ENCODE assay signal across 11 cellular contexts in genomic region chr2:75605770-75606535, GRCh38. TPM values are rescaled to one million over a fixed set of nuclear protein-coding genes. Genes with fewer than 3 reads are reported as not detected.
DNase-seq lines count a peak whose midpoint lies in the region; ATAC-seq and TF ChIP-seq lines count a peak whose summit lies in the region.
"Had no signal": no experiment of that assay in that cellular context is flagged by ENCODE, and none has a peak within 500 bp of the region (broad histone marks: within the 10 kb centered on the region; RNA-seq: fewer than 3 reads in every experiment).

No MANE protein-coding gene starts in this region.

- no peak overlapping the region for H4K91ac ChIP-seq in H9 (ENCODE audit: insufficient read length, low read depth, low read length)

- H3K9ac ChIP-seq in H9 (ENCODE audit: extremely low read depth, insufficient read length, low read length), result no peak overlapping the region

- no peak overlapping the region for H4K5ac ChIP-seq in H9 (ENCODE audit: insufficient read length, low read depth, low read length)

- no peak overlapping the region for H2AK5ac ChIP-seq in H9 (ENCODE audit: insufficient read length, low read length)

- WGBS in H9 (ENCODE audit: extremely low coverage, insufficient read length, low lambda C conversion rate), result no CpG with 5 or more reads among the region's 6 CpGs
- 33 to 54% (median 46%) methylated on average over 6 of the region's 6 CpGs for WGBS in psoas muscle, 3 donors

- no peak overlapping the region; a peak in 1 of 7 replicates for H3K27ac Mint-ChIP-seq in H9

- H2BK12ac ChIP-seq in H9 (ENCODE audit: insufficient read length, low read depth, low read length), result no peak overlapping the region

- TF ChIP-seq CTCF in AG04449 (IDR thresholded peaks at IDR 0.05; ENCODE audit: insufficient read depth, low read length, missing control alignments), result peak; percentile 63
- TF ChIP-seq CTCF in H9 (conservative IDR thresholded peaks at IDR 0.05), result 0 out of 3 replicates have a peak, but pooled peaks have one; percentile 13
- TF ChIP-seq CTCF in astrocyte of the cerebellum (IDR thresholded peaks at IDR 0.05; ENCODE audit: low read depth, low read length, missing control alignments), result peak; percentile 52
- TF ChIP-seq CTCF in psoas muscle (IDR thresholded peaks at IDR 0.05), result no peak

- H3K79me2 ChIP-seq in H9 (ENCODE audit: insufficient read depth, low read length), result no peaks in the 10 kb centered on the region

- DNase-seq in AG04449 (ENCODE audit: low read depth, low spot score) (peak; percentile 93), H9 (no peak), astrocyte of the cerebellum (ENCODE audit: low read depth) (peak; percentile 98), kidney glomerular epithelial cell (lab: John Stamatoyannopoulos, UW) (peak; percentile 99), psoas muscle (no peak), HUDEP-2 (lab: John Stamatoyannopoulos, UW; ENCODE audit: unreplicated experiment in 76 of 76) (no peak), NCI-H2196 treated with DMSO at 0.1 percent for 48 hours (lab: John Stamatoyannopoulos, UW; ENCODE audit: unreplicated experiment) (no peak)
- no peak for DNase-seq in stimulated activated naive CD4-positive, alpha-beta T cell (lab: John Stamatoyannopoulos, UW)
- DNase-seq: NCI-H2081 treated with DMSO at 0.1 percent for 48 hours, right cardiac atrium had no signal

- no peak overlapping the region for H3K4ac ChIP-seq in H9 (ENCODE audit: low read depth, low read length)

- no peak overlapping the region for H2BK5ac ChIP-seq in H9 (ENCODE audit: insufficient read length, low read length)

- H3K36me3 ChIP-seq in psoas muscle (ENCODE audit: insufficient read depth in 1 of 2, low read depth in 1 of 2), result no peaks in the 10 kb centered on the region
- H3K36me3 ChIP-seq: thoracic aorta had no signal

- no peak overlapping the region for H4K8ac ChIP-seq in H9 (replicated peaks; ENCODE audit: insufficient read length, low read depth, low read length)

- no peak overlapping the region for H3K23ac ChIP-seq in H9 (ENCODE audit: insufficient read length, low read depth, low read length)

- H3K79me1 ChIP-seq in H9 (ENCODE audit: insufficient read depth, low read depth, low read length, poor library complexity, severe bottlenecking), result no peaks in the 10 kb centered on the region

- peaks cover 31% of the 10 kb centered on the region for H3K27me3 Mint-ChIP-seq in H9 (ENCODE audit: low read depth)

- no peak overlapping the region for H3K4me3 Mint-ChIP-seq in H9

- no peak overlapping the region for H2BK20ac ChIP-seq in H9 (ENCODE audit: low read depth, low read length, poor library complexity, severe bottlenecking)

- H2BK15ac ChIP-seq in H9 (ENCODE audit: low read depth, low read length), result no peak overlapping the region

- no peak overlapping the region for H3T11ph ChIP-seq in H9 (ENCODE audit: low read length)

- no peak for ATAC-seq in psoas muscle
- ATAC-seq: right cardiac atrium had no signal

- H3K9me3 ChIP-seq in H9 (ENCODE audit: control insufficient read depth, low read depth, low read length), result no peaks in the 10 kb centered on the region
- no peaks in the 10 kb centered on the region for H3K9me3 ChIP-seq in psoas muscle
- H3K9me3 ChIP-seq: thoracic aorta had no signal

- H3K14ac ChIP-seq in H9 (ENCODE audit: insufficient read depth, low read length), result no peak overlapping the region

- H3K18ac ChIP-seq in H9 (ENCODE audit: insufficient read length, low read depth, low read length), result no peak overlapping the region

- POLR2A ChIA-PET in AG04449 (lab: Yijun Ruan, JAX), result interaction anchor here (0.6 to 3.4 kb wide), 11 partner anchors 10 to 124 kb away, joined by 3 to 61 read pairs (median 4); partner anchors contain the start of gene EVA1A

- H3K9me3 Mint-ChIP-seq in H9, result no peaks in the 10 kb centered on the region

- H3K4me3 ChIP-seq in AG04449 (ENCODE audit: low read depth, low read length), result no peak overlapping the region
- no peak overlapping the region for H3K4me3 ChIP-seq in astrocyte of the cerebellum (ENCODE audit: low read depth, low read length)
- no peak overlapping the region for H3K4me3 ChIP-seq in psoas muscle
- H3K4me3 ChIP-seq: thoracic aorta had no signal

- H3K36me3 Mint-ChIP-seq in H9 (ENCODE audit: insufficient read depth in 1 of 3, low read depth in 3 of 3), result no peaks in the 10 kb centered on the region; a peak in 1 of 7 replicates

- no peak overlapping the region for H3K27ac ChIP-seq in H9 (ENCODE audit: insufficient read length, low read depth, low read length)
- H3K27ac ChIP-seq in psoas muscle, result no peak overlapping the region
- H3K27ac ChIP-seq: thoracic aorta had no signal

- no peaks in the 10 kb centered on the region for H3K23me2 ChIP-seq in H9 (ENCODE audit: insufficient read length, low read depth, low read length, poor library complexity, severe bottlenecking)

- intact Hi-C loops in psoas muscle (cut with DNase I), result loop anchor here (5.0 to 10.0 kb wide), 4 partner anchors 141 to 689 kb away; no protein-coding TSS in a partner anchor

- no peak overlapping the region for H2BK120ac ChIP-seq in H9 (ENCODE audit: low read depth, low read length, poor library complexity, severe bottlenecking)

- in situ Hi-C loops in astrocyte of the cerebellum (cut with HindIII; ENCODE audit: low sequenced_read_pairs), result no loop called here

- H3K4me1 Mint-ChIP-seq in H9, result peaks cover 22 to 29% of the 10 kb centered on the region in 2 experiments

- H3K4me1 ChIP-seq in H9 (ENCODE audit: insufficient read depth, low read length) (no peaks in the 10 kb centered on the region), psoas muscle (no peaks in the 10 kb centered on the region)

- H3K56ac ChIP-seq in H9 (ENCODE audit: insufficient read length, low read depth, low read length), result no peak overlapping the region

- H3K27me3 ChIP-seq in H9 (ENCODE audit: insufficient read depth, low read length) (no peaks in the 10 kb centered on the region), psoas muscle (ENCODE audit: insufficient read depth in 3 of 3, low read length in 2 of 3) (peaks cover 0 to 29% (median 1%) of the 10 kb centered on the region in 3 donors)

- CTCF ChIA-PET in AG04449 (lab: Yijun Ruan, JAX), result interaction anchor here (0.7 to 5.8 kb wide), 28 partner anchors 9 to 146 kb away, joined by 3 to 124 read pairs (median 4); partner anchors contain the start of gene EVA1A

- H4K20me1 ChIP-seq in H9 (ENCODE audit: control insufficient read depth, insufficient read depth, insufficient read length), result no peaks in the 10 kb centered on the region

- H2AFZ ChIP-seq in H9 (ENCODE audit: low read length), result no peak overlapping the region

- H3K4me2 ChIP-seq in H9 (ENCODE audit: insufficient read depth, insufficient read length, low read length), result no peak overlapping the region

RNA-seq across cellular contexts. Expression of gene MRPL19, which starts 40.6 kb away (rescaled TPM):
- 70.0 and 73.0 TPM in 2 replicates for total RNA-seq in H9 (2021)
- 10 to 100 TPM; 58.8 to 78.2 (median 71.9) TPM for total RNA-seq in psoas muscle
- polyA plus RNA-seq in psoas muscle, result 10 to 100 TPM; 32.4 to 88.1 (median 39.5) TPM

RNA-seq across cellular contexts. Expression of gene EVA1A, which starts 45.2 kb away (rescaled TPM):
- total RNA-seq in H9 (2021), result 0.68 and 1.7 TPM in 2 replicates
- 1 to 10 TPM in 2 of 4 donors, under 1 TPM in 2; 0.57 to 2.5 (median 1.1) TPM for total RNA-seq in psoas muscle
- under 1 TPM; 0.51 to 0.83 (median 0.76) TPM for polyA plus RNA-seq in psoas muscle

Comparison
In these comparisons a context has a peak if more than half of its experiments do, and no peak if none do; other contexts are left out.
1. DNase-seq: peak in AG04449 (single experiment), astrocyte of the cerebellum (single experiment) and kidney glomerular epithelial cell (single experiment); none in H9 (single experiment), stimulated activated naive CD4-positive, alpha-beta T cell (0 of 6), psoas muscle (0 of 2), HUDEP-2 (0 of 76) and NCI-H2196 treated with DMSO at 0.1 percent for 48 hours (single experiment).